8 cellular contexts compared by ENCODE assay signal in genomic region chr13:26222523-26223046, GRCh38. TPM values are rescaled to one million over a fixed set of nuclear protein-coding genes. Genes with fewer than 3 reads are reported as not detected.
DNase-seq lines count a peak whose midpoint lies in the region; ATAC-seq and TF ChIP-seq lines count a peak whose summit lies in the region.

No MANE protein-coding gene starts in this region.

- H3K27ac ChIP-seq in mammary epithelial cell (ENCODE audit: insufficient read depth, low read depth, low read length) (peak overlapping the region; percentile 79), lung (ENCODE audit: low read depth in 1 of 2, low read length in 1 of 2) (peak overlapping the region; percentile 95 to 96), urinary bladder (ENCODE audit: low read depth) (peak overlapping the region; percentile 97)

- H3K4me1 ChIP-seq in mammary epithelial cell (ENCODE audit: insufficient read depth, low read length) (peaks cover 17% of the 10 kb centered on the region), lung (ENCODE audit: control insufficient read depth in 2 of 2, insufficient read depth in 2 of 2, low read length in 2 of 2) (peaks cover 0 to 7% of the 10 kb centered on the region in 2 donors), urinary bladder (ENCODE audit: insufficient read depth) (no peaks in the 10 kb centered on the region)

- in situ Hi-C loops in mammary epithelial cell (cut with MboI; ENCODE audit: low sequenced_read_pairs in 2 of 2), result no loop called here

- BruUV-seq in mammary epithelial cell (replicated peaks; lab: Mats Ljungman, UMichigan), result no TSS peak

- H3K4me3 Mint-ChIP-seq in IgD-negative memory B cell, result peak overlapping the region; percentile 95 to 100 (median 98)

- H3K79me2 ChIP-seq in mammary epithelial cell (ENCODE audit: insufficient read depth, low read length), result peaks cover 30% of the 10 kb centered on the region

- H3K4me3 ChIP-seq in mammary epithelial cell (replicated peaks in 1 of 3; ENCODE audit: insufficient read depth in 1 of 3, low read depth in 2 of 3, low read length in 3 of 3) (peak overlapping the region; percentile 82 to 87 (median 86)), lung (peak overlapping the region; percentile 82), urinary bladder (ENCODE audit: low read depth, low read length) (peak overlapping the region; percentile 91)

- H3K9me3 ChIP-seq in mammary epithelial cell (replicated peaks; ENCODE audit: insufficient read depth, low read length) (no peaks in the 10 kb centered on the region), lung (ENCODE audit: control insufficient read depth in 2 of 2, insufficient read depth in 1 of 2, low read length in 1 of 2) (no peaks in the 10 kb centered on the region)

- H4K20me1 ChIP-seq in mammary epithelial cell (ENCODE audit: insufficient read depth, low read length), result no peaks in the 10 kb centered on the region

- peak overlapping the region; percentile 81 to 100 (median 96) for H3K27ac Mint-ChIP-seq in IgD-negative memory B cell

- dilution Hi-C loops in mammary epithelial cell (cut with HindIII; ENCODE audit: low sequenced_read_pairs), result no loop called here

- intact Hi-C loops in mammary epithelial cell (cut with micrococcal nuclease), result loop anchor here (5.0 kb wide), 1 partner anchor 1875 kb away; no protein-coding TSS in a partner anchor

- H3K4me2 ChIP-seq in mammary epithelial cell (ENCODE audit: insufficient read depth, low read depth, low read length), result peak overlapping the region; percentile 85

- no peaks in the 10 kb centered on the region for H3K27me3 Mint-ChIP-seq in IgD-negative memory B cell

- peak; percentile 37 for ATAC-seq in GM21526 (IDR thresholded peaks at IDR 0.05; ENCODE audit: low FRiP score, unreplicated experiment)
- ATAC-seq in lung (ENCODE audit: insufficient read depth, low FRiP score), result peak; percentile 61

- H3K36me3 Mint-ChIP-seq in IgD-negative memory B cell, result peaks cover 5% of the 10 kb centered on the region

- peaks cover 13 to 28% (median 18%) of the 10 kb centered on the region in 3 donors for H3K4me1 Mint-ChIP-seq in IgD-negative memory B cell

- H3K27me3 ChIP-seq in mammary epithelial cell (ENCODE audit: insufficient read depth, low read length) (no peaks in the 10 kb centered on the region), lung (ENCODE audit: control insufficient read depth, insufficient read depth) (no peaks in the 10 kb centered on the region)

- no peak for TF ChIP-seq CTCF in mammary epithelial cell (conservative IDR thresholded peaks at IDR 0.05 in 1 of 2, IDR thresholded peaks at IDR 0.05 in 1 of 2; ENCODE audit: extremely low read depth in 1 of 2, insufficient read depth in 1 of 2, low read depth in 1 of 2, low read length in 2 of 2)
- no peak for TF ChIP-seq CTCF in lung (IDR thresholded peaks at IDR 0.05; ENCODE audit: control extremely low read depth, extremely low read depth)

- CTCF ChIA-PET in mammary epithelial cell (lab: Charles Lee; ENCODE audit: low non-redundant PET), result no interaction called here

- H3K36me3 ChIP-seq in mammary epithelial cell (ENCODE audit: insufficient read depth, low read length) (peaks cover 18% of the 10 kb centered on the region), lung (ENCODE audit: control insufficient read depth in 2 of 2, insufficient read depth in 2 of 2, low read length in 2 of 2) (peaks cover 0 to 2% of the 10 kb centered on the region in 2 donors), urinary bladder (ENCODE audit: insufficient read depth) (no peaks in the 10 kb centered on the region)

- H3K9ac ChIP-seq in mammary epithelial cell (ENCODE audit: insufficient read depth, low read length), result peak overlapping the region; percentile 85

- DNase-seq in DMS114 treated with DMSO at 0.1 percent for 48 hours (lab: John Stamatoyannopoulos, UW; ENCODE audit: unreplicated experiment) (peak; percentile 39), mammary epithelial cell (no peak), lung (ENCODE audit: low spot score) (no peak), EL (no peak), H4 (ENCODE audit: low spot score) (no peak)

- 25% methylated on average over 15 of the region's 16 CpGs for WGBS in mammary epithelial cell (ENCODE audit: low coverage, missing lambda C conversion rate)
- 25 to 29% methylated on average over 16 of the region's 16 CpGs for WGBS in lung, 2 donors
- 14% methylated on average over 16 of the region's 16 CpGs for WGBS in urinary bladder

- H3K9me3 Mint-ChIP-seq in IgD-negative memory B cell, result no peaks in the 10 kb centered on the region

- H2AFZ ChIP-seq in mammary epithelial cell (ENCODE audit: low read depth, low read length), result peak overlapping the region; percentile 95

RNA-seq across cellular contexts. Expression of gene RNF6, which starts 0.5 kb away (rescaled TPM):
- polyA plus RNA-seq in IgD-negative memory B cell (52.7 TPM), mammary epithelial cell (22.7 TPM), lung (10 to 100 TPM; 14.7 to 20.7 TPM), urinary bladder (19.5 TPM)
- total RNA-seq in mammary epithelial cell (10 to 100 TPM; 57.8 to 63.5 TPM), lung (10 to 100 TPM; 28.7 to 32.5 TPM), urinary bladder (32.4 TPM)
- 70.8 TPM for polyA minus RNA-seq in mammary epithelial cell
- 15.8 and 25.6 TPM in 2 replicates for total RNA-seq in H4 (2014; rRNA removed; shearing (Covaris generic))

RNA-seq across cellular contexts. Expression of gene CDK8, which starts 31.3 kb away (rescaled TPM):
- polyA plus RNA-seq in IgD-negative memory B cell, result 3.3 TPM
- total RNA-seq in mammary epithelial cell, result 10 to 100 TPM; 22.0 to 23.6 TPM
- polyA plus RNA-seq in mammary epithelial cell, result 23.3 TPM
- polyA minus RNA-seq in mammary epithelial cell, result 20.5 TPM
- 10 to 100 TPM in 1 of 2 donors, 1 to 10 TPM in 1; 9.8 to 12.7 TPM for total RNA-seq in lung
- polyA plus RNA-seq in lung, result 1 to 10 TPM; 7.1 to 9.5 TPM
- 34.0 TPM for total RNA-seq in urinary bladder
- polyA plus RNA-seq in urinary bladder, result 15.5 TPM
- total RNA-seq in H4 (2014; rRNA removed; shearing (Covaris generic)), result 11.0 and 14.7 TPM in 2 replicates
